Comparison of ENCODE assay signal across 19 cellular contexts in genomic region chr2:68240446-68240845, GRCh38. TPM values are rescaled to one million over a fixed set of nuclear protein-coding genes. Genes with fewer than 3 reads are reported as not detected.
DNase-seq lines count a peak whose midpoint lies in the region; ATAC-seq, FAIRE-seq and TF ChIP-seq lines count a peak whose summit lies in the region.
"Had no signal": no experiment of that assay in that cellular context is flagged by ENCODE, and none has a peak within 500 bp of the region (broad histone marks: within the 10 kb centered on the region; RNA-seq: fewer than 3 reads in every experiment).

No MANE protein-coding gene starts in this region.

- H3K36me3 ChIP-seq in cardiac muscle cell (no peaks in the 10 kb centered on the region), SU-DHL-6 (ENCODE audit: low read length) (peaks cover 5% of the 10 kb centered on the region; the same call in 1 of the 2 replicates), keratinocyte (ENCODE audit: control insufficient read depth in 2 of 2, extremely low read depth in 1 of 2, insufficient read depth in 2 of 2, low read length in 2 of 2) (no peaks in the 10 kb centered on the region), right lobe of liver (no peaks in the 10 kb centered on the region)
- H3K36me3 ChIP-seq: stomach had no signal

- H3K79me2 ChIP-seq in SU-DHL-6 (ENCODE audit: insufficient read depth, low read length) (peaks cover 100% of the 10 kb centered on the region), keratinocyte (ENCODE audit: control insufficient read depth, insufficient read depth, low read length) (peaks cover 100% of the 10 kb centered on the region)

- H3K27ac ChIP-seq in cardiac muscle cell, result peak overlapping the region; percentile 7
- H3K27ac ChIP-seq in right cardiac atrium (ENCODE audit: low read length), result no peak overlapping the region
- H3K27ac ChIP-seq in SU-DHL-6 (ENCODE audit: low read depth, low read length), result no peak overlapping the region
- no peak overlapping the region for H3K27ac ChIP-seq in keratinocyte (ENCODE audit: control insufficient read depth, insufficient read depth, low read length)
- no peak overlapping the region for H3K27ac ChIP-seq in right lobe of liver
- H3K27ac ChIP-seq: heart right ventricle, stomach had no signal

- WGBS in right cardiac atrium, result 88% methylated on average over 4 of the region's 4 CpGs
- 81% methylated on average over 4 of the region's 4 CpGs for WGBS in right lobe of liver (ENCODE audit: insufficient coverage, low coverage, low lambda C conversion rate, missing lambda C conversion rate)

- H3K4me1 ChIP-seq in cardiac muscle cell (ENCODE audit: low read depth), result peaks cover 29% of the 10 kb centered on the region
- peaks cover 5% of the 10 kb centered on the region for H3K4me1 ChIP-seq in right cardiac atrium (ENCODE audit: control insufficient read depth, insufficient read depth, low read length)
- peaks cover 48% of the 10 kb centered on the region for H3K4me1 ChIP-seq in keratinocyte (ENCODE audit: control insufficient read depth, extremely low read depth, insufficient read depth, low read length)
- peaks cover 0 to 36% (median 1%) of the 10 kb centered on the region in 4 donors for H3K4me1 ChIP-seq in right lobe of liver
- H3K4me1 ChIP-seq: Caco-2 had no signal

- no peak overlapping the region for H3K9ac ChIP-seq in SU-DHL-6 (ENCODE audit: low read length)
- H3K9ac ChIP-seq in keratinocyte (ENCODE audit: control insufficient read depth, extremely low read depth, insufficient read depth, low read length), result no peak overlapping the region
- H3K9ac ChIP-seq: SK-N-SH had no signal

- peaks cover 81% of the 10 kb centered on the region for H4K20me1 ChIP-seq in SU-DHL-6 (ENCODE audit: low read depth, low read length)
- peaks cover 29% of the 10 kb centered on the region for H4K20me1 ChIP-seq in keratinocyte (ENCODE audit: control insufficient read depth, extremely low read depth, insufficient read depth, low read length)

- dilution Hi-C loops in keratinocyte (cut with MboI; ENCODE audit: extremely low pct_ligation_motif_present, low sequenced_read_pairs), result no loop called here

- no peak for TF ChIP-seq CTCF in cardiac muscle cell (IDR thresholded peaks at IDR 0.05; ENCODE audit: low read depth, low read length)
- TF ChIP-seq CTCF in SU-DHL-6 (IDR thresholded peaks at IDR 0.05; ENCODE audit: insufficient read depth, low read length, poor library complexity, severe bottlenecking), result no peak
- no peak for TF ChIP-seq CTCF in keratinocyte (optimal IDR thresholded peaks at IDR 0.05 in 1 of 3, IDR thresholded peaks at IDR 0.05 in 1 of 3, conservative IDR thresholded peaks at IDR 0.05 in 1 of 3; ENCODE audit: extremely low read depth in 1 of 3, insufficient read depth in 2 of 3, low read length in 3 of 3)
- no peak for TF ChIP-seq CTCF in right lobe of liver (IDR thresholded peaks at IDR 0.05)

- DNase-seq in cardiac muscle cell (ENCODE audit: low read depth in 1 of 2, low spot score in 1 of 2), result no peak
- no peak for DNase-seq in right cardiac atrium
- no peak for DNase-seq in keratinocyte (ENCODE audit: low read depth, low spot score)
- DNase-seq in urothelium cell line (ENCODE audit: low spot score), result no peak
- no peak for DNase-seq in HuH-7.5 (ENCODE audit: low spot score)
- no peak for DNase-seq in DMS79 treated with DMSO at 0.1 percent for 48 hours (lab: John Stamatoyannopoulos, UW)
- DNase-seq in right lobe of liver, result no peak
- DNase-seq: activated CD4-positive, alpha-beta T cell treated with anti-CD3 and anti-CD28 coated beads, Interleukin-2, amount 10 ng/mL, durations not matched to agents 24 days and 14 days; Caco-2; central memory CD4-positive, alpha-beta T cell; effector memory CD4-positive, alpha-beta T cell; heart right ventricle; islet precursor cell; NCI-H1048; NCI-H2171; SK-N-SH; stomach had no signal

- FAIRE-seq in keratinocyte (lab: Jason Lieb, UNC) (peak; percentile 32), urothelium cell line (lab: Jason Lieb, UNC) (peak; percentile 55)

- H3K27me3 ChIP-seq in cardiac muscle cell (no peaks in the 10 kb centered on the region), right cardiac atrium (ENCODE audit: control insufficient read depth, insufficient read depth) (no peaks in the 10 kb centered on the region), SU-DHL-6 (ENCODE audit: low read length) (no peaks in the 10 kb centered on the region), keratinocyte (ENCODE audit: control insufficient read depth, extremely low read depth, insufficient read depth, low read length) (no peaks in the 10 kb centered on the region), right lobe of liver (no peaks in the 10 kb centered on the region)
- H3K27me3 ChIP-seq: heart right ventricle, stomach had no signal

- ATAC-seq in right cardiac atrium (no peak), right lobe of liver (no peak)
- ATAC-seq: heart right ventricle, Panc1 had no signal

- H3K4me3 ChIP-seq in cardiac muscle cell (no peak overlapping the region), right cardiac atrium (ENCODE audit: low read length) (no peak overlapping the region), SU-DHL-6 (ENCODE audit: insufficient read depth, low read length, poor library complexity, severe bottlenecking) (no peak overlapping the region), keratinocyte (ENCODE audit: control insufficient read depth in 2 of 3, extremely low read depth in 1 of 3, insufficient read depth in 2 of 3, low read depth in 1 of 3, low read length in 3 of 3) (no peak overlapping the region), right lobe of liver (no peak overlapping the region)
- H3K4me3 ChIP-seq: heart right ventricle, stomach had no signal

- H2AFZ ChIP-seq in SU-DHL-6 (ENCODE audit: low read depth, low read length, severe bottlenecking) (no peak overlapping the region), keratinocyte (ENCODE audit: control insufficient read depth, low read length) (no peak overlapping the region)

- peaks cover 5% of the 10 kb centered on the region for H3K9me1 ChIP-seq in keratinocyte (ENCODE audit: control insufficient read depth, extremely low read depth, insufficient read depth, low read length)

- H3K4me2 ChIP-seq in SU-DHL-6 (ENCODE audit: low read depth, low read length, poor library complexity, severe bottlenecking), result peak overlapping the region; percentile 30
- H3K4me2 ChIP-seq in keratinocyte (ENCODE audit: control insufficient read depth, extremely low read depth, insufficient read depth, low read depth, low read length), result peak overlapping the region; percentile 11
- H3K4me2 ChIP-seq: SK-N-SH had no signal

- H3K9me2 ChIP-seq in SU-DHL-6 (replicated peaks; ENCODE audit: insufficient read depth, low read length), result no peaks in the 10 kb centered on the region
- H3K9me2 ChIP-seq: SK-N-SH had no signal

- H3K9me3 ChIP-seq in cardiac muscle cell (ENCODE audit: low read depth) (no peaks in the 10 kb centered on the region), right cardiac atrium (ENCODE audit: control insufficient read depth, low read length) (no peaks in the 10 kb centered on the region), SU-DHL-6 (ENCODE audit: insufficient read depth, low read length) (no peaks in the 10 kb centered on the region), keratinocyte (ENCODE audit: control insufficient read depth, low read depth, low read length) (no peaks in the 10 kb centered on the region), right lobe of liver (no peaks in the 10 kb centered on the region)
- H3K9me3 ChIP-seq: Caco-2, heart right ventricle, SK-N-SH, stomach had no signal

- no peak for TF ChIP-seq POLR2A in right lobe of liver (IDR thresholded peaks at IDR 0.05)

- intact Hi-C loops in right cardiac atrium (cut with DNase I), result no loop called here
- intact Hi-C loops in right lobe of liver (cut with DNase I), result no loop called here

- peaks cover 26% of the 10 kb centered on the region; the same call in 1 of the 2 replicates for H3F3A ChIP-seq in SU-DHL-6 (ENCODE audit: insufficient read depth)

RNA-seq across cellular contexts. Expression of gene PPP3R1, which starts 11.9 kb away (rescaled TPM):
- total RNA-seq in cardiac muscle cell (16.3 and 17.0 TPM in 2 replicates), right cardiac atrium (10 to 100 TPM; 37.9 to 46.2 (median 42.9) TPM), right lobe of liver (10 to 100 TPM; 21.0 to 37.9 (median 27.2) TPM)
- polyA plus RNA-seq in cardiac muscle cell (2.3 and 4.4 TPM in 2 replicates), right cardiac atrium (21.4 TPM), keratinocyte (10.1 to 28.5 TPM (median 21.6 TPM) in 3 replicates)
- polyA plus RNA-seq in keratinocyte (2011; ENCODE audit: low read depth), result 36.9 TPM
- polyA plus RNA-seq in keratinocyte (2011; cell fraction: cytosol; rRNA removed), result 14.2 and 29.6 TPM in 2 replicates
- polyA plus RNA-seq in keratinocyte (2011; cell fraction: nucleus; rRNA removed), result 15.9 and 20.8 TPM in 2 replicates
- polyA plus RNA-seq in keratinocyte (2012; ENCODE audit: low replicate concordance), result 29.9 and 37.5 TPM in 2 replicates
- 5.2 to 31.0 TPM (median 12.3 TPM) in 3 replicates for polyA minus RNA-seq in keratinocyte
- 22.6 TPM for polyA minus RNA-seq in keratinocyte (2011; cell fraction: cytosol; rRNA and poly(A)+ RNA removed)
- 13.1 and 22.5 TPM in 2 replicates for polyA minus RNA-seq in keratinocyte (2011; cell fraction: nucleus; rRNA and poly(A)+ RNA removed)
